Comparison of ENCODE assay signal across 1 cellular context in genomic region chr2:69306897-69307695, GRCh38.
A peak's percentile ranks its signal among the peaks of the same experiment; 100 is the strongest.
TF ChIP-seq lines count a peak whose summit lies in the region.

No MANE protein-coding gene starts in this region.

TF ChIP-seq in WTC11, 78 proteins besides CTCF, POLR2A, EP300 and RAD21 (continued from another document):
- TF ChIP-seq, protein P1, sequence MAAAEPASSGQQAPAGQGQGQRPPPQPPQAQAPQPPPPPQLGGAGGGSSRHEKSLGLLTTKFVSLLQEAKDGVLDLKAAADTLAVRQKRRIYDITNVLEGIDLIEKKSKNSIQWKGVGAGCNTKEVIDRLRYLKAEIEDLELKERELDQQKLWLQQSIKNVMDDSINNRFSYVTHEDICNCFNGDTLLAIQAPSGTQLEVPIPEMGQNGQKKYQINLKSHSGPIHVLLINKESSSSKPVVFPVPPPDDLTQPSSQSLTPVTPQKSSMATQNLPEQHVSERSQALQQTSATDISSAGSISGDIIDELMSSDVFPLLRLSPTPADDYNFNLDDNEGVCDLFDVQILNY (CRISPR knock-in tag; IDR thresholded peaks at IDR 0.05): peak; percentile 17; the same call in 1 of the 2 replicates
- no peak for TF ChIP-seq TEAD1 (CRISPR knock-in tag; IDR thresholded peaks at IDR 0.05)
- TF ChIP-seq, protein P2, sequence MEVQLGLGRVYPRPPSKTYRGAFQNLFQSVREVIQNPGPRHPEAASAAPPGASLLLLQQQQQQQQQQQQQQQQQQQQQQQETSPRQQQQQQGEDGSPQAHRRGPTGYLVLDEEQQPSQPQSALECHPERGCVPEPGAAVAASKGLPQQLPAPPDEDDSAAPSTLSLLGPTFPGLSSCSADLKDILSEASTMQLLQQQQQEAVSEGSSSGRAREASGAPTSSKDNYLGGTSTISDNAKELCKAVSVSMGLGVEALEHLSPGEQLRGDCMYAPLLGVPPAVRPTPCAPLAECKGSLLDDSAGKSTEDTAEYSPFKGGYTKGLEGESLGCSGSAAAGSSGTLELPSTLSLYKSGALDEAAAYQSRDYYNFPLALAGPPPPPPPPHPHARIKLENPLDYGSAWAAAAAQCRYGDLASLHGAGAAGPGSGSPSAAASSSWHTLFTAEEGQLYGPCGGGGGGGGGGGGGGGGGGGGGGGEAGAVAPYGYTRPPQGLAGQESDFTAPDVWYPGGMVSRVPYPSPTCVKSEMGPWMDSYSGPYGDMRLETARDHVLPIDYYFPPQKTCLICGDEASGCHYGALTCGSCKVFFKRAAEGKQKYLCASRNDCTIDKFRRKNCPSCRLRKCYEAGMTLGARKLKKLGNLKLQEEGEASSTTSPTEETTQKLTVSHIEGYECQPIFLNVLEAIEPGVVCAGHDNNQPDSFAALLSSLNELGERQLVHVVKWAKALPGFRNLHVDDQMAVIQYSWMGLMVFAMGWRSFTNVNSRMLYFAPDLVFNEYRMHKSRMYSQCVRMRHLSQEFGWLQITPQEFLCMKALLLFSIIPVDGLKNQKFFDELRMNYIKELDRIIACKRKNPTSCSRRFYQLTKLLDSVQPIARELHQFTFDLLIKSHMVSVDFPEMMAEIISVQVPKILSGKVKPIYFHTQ (CRISPR knock-in tag; IDR thresholded peaks at IDR 0.05): no peak
- TF ChIP-seq, protein P3, sequence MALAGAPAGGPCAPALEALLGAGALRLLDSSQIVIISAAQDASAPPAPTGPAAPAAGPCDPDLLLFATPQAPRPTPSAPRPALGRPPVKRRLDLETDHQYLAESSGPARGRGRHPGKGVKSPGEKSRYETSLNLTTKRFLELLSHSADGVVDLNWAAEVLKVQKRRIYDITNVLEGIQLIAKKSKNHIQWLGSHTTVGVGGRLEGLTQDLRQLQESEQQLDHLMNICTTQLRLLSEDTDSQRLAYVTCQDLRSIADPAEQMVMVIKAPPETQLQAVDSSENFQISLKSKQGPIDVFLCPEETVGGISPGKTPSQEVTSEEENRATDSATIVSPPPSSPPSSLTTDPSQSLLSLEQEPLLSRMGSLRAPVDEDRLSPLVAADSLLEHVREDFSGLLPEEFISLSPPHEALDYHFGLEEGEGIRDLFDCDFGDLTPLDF (CRISPR knock-in tag; IDR thresholded peaks at IDR 0.05): no peak
- TF ChIP-seq ZNF671 (CRISPR knock-in tag; IDR thresholded peaks at IDR 0.05): no peak
- TF ChIP-seq ELF4 (CRISPR knock-in tag; IDR thresholded peaks at IDR 0.05; ENCODE audit: low read depth): no peak
- TF ChIP-seq ZBTB43 (CRISPR knock-in tag; IDR thresholded peaks at IDR 0.05): peak; percentile 69; the same call in 1 of the 2 replicates
- no peak for TF ChIP-seq CREM (CRISPR knock-in tag; IDR thresholded peaks at IDR 0.05)
- TF ChIP-seq ZNF512 (CRISPR knock-in tag; IDR thresholded peaks at IDR 0.05; ENCODE audit: borderline replicate concordance): no peak
- TF ChIP-seq, protein P4, sequence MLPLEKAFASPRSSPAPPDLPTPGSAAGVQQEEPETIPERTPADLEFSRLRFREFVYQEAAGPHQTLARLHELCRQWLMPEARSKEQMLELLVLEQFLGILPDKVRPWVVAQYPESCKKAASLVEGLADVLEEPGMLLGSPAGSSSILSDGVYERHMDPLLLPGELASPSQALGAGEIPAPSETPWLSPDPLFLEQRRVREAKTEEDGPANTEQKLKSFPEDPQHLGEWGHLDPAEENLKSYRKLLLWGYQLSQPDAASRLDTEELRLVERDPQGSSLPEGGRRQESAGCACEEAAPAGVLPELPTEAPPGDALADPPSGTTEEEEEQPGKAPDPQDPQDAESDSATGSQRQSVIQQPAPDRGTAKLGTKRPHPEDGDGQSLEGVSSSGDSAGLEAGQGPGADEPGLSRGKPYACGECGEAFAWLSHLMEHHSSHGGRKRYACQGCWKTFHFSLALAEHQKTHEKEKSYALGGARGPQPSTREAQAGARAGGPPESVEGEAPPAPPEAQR (CRISPR knock-in tag; IDR thresholded peaks at IDR 0.05): no peak
- no peak for TF ChIP-seq E2F4 (CRISPR knock-in tag; IDR thresholded peaks at IDR 0.05; ENCODE audit: borderline replicate concordance, low read depth)
- TF ChIP-seq ZNF423 (CRISPR knock-in tag; IDR thresholded peaks at IDR 0.05): peak; percentile 82
- no peak for TF ChIP-seq RORB (CRISPR knock-in tag; IDR thresholded peaks at IDR 0.05)
- TF ChIP-seq TP53 (CRISPR knock-in tag; IDR thresholded peaks at IDR 0.05): no peak
- no peak for TF ChIP-seq ZNF121 (CRISPR knock-in tag; IDR thresholded peaks at IDR 0.05)
- TF ChIP-seq, protein P5, sequence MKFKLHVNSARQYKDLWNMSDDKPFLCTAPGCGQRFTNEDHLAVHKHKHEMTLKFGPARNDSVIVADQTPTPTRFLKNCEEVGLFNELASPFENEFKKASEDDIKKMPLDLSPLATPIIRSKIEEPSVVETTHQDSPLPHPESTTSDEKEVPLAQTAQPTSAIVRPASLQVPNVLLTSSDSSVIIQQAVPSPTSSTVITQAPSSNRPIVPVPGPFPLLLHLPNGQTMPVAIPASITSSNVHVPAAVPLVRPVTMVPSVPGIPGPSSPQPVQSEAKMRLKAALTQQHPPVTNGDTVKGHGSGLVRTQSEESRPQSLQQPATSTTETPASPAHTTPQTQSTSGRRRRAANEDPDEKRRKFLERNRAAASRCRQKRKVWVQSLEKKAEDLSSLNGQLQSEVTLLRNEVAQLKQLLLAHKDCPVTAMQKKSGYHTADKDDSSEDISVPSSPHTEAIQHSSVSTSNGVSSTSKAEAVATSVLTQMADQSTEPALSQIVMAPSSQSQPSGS (CRISPR knock-in tag; IDR thresholded peaks at IDR 0.05; ENCODE audit: borderline replicate concordance, low read depth): no peak
- TF ChIP-seq ATF1 (CRISPR knock-in tag; IDR thresholded peaks at IDR 0.05): no peak
- no peak for TF ChIP-seq ARID4B (CRISPR knock-in tag; IDR thresholded peaks at IDR 0.05; ENCODE audit: borderline replicate concordance)
- TF ChIP-seq SOX15 (CRISPR knock-in tag; IDR thresholded peaks at IDR 0.05): no peak
- TF ChIP-seq ETV6 (CRISPR knock-in tag; IDR thresholded peaks at IDR 0.05): no peak
- TF ChIP-seq, protein P6, sequence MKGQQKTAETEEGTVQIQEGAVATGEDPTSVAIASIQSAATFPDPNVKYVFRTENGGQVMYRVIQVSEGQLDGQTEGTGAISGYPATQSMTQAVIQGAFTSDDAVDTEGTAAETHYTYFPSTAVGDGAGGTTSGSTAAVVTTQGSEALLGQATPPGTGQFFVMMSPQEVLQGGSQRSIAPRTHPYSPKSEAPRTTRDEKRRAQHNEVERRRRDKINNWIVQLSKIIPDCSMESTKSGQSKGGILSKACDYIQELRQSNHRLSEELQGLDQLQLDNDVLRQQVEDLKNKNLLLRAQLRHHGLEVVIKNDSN (CRISPR knock-in tag; IDR thresholded peaks at IDR 0.05): no peak
- TF ChIP-seq TEAD4 (CRISPR knock-in tag; IDR thresholded peaks at IDR 0.05): no peak
- no peak for TF ChIP-seq MLX (CRISPR knock-in tag; IDR thresholded peaks at IDR 0.05)
- no peak for TF ChIP-seq ZNF263 (CRISPR knock-in tag; IDR thresholded peaks at IDR 0.05; ENCODE audit: low read depth)
- no peak for TF ChIP-seq CBFB (CRISPR knock-in tag; IDR thresholded peaks at IDR 0.05; ENCODE audit: low read depth)
- TF ChIP-seq HMGA2 (CRISPR knock-in tag; IDR thresholded peaks at IDR 0.05): no peak
- peak; percentile 40; the same call in 1 of the 2 replicates for TF ChIP-seq MAX (CRISPR knock-in tag; IDR thresholded peaks at IDR 0.05)
- peak; percentile 93; the same call in 1 of the 2 replicates for TF ChIP-seq ZNF138 (CRISPR knock-in tag; conservative IDR thresholded peaks at IDR 0.05)
- TF ChIP-seq CREB1 (CRISPR knock-in tag; IDR thresholded peaks at IDR 0.05): no peak
